In the genomic region with DNA sequence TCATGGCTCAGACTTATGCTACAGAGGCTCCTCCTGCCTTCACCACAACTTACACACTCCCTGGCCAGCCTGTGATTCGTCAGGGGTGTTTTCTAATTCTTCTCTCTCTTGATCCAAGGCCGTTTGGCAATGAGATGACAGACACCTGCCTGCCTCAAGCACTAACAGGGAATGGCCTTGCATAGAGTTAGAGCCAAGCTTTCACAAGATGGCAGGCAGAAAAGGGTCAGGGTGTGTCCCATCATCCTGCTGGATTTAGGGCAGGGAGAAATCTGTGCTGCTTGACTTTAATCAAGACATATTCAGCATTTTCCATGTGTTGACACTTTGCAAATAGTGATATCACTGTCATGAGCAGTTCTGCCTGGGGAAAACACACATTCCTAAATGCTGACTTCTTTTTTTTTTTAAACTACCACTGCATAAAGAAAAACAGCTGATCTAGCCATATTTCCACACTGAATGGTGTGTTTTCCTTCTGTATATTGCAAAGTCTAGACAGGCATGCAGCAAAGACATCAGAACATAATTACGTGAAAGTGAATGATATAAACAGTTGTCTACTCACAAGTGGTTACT, we compare ENCODE assay signal across 18 cellular contexts.
A peak's percentile ranks its signal among the peaks of the same experiment; 100 is the strongest.
DNase-seq lines count a peak whose midpoint lies in the region; ATAC-seq and TF ChIP-seq lines count a peak whose summit lies in the region.
"Had no signal": no experiment of that assay in that cellular context is flagged by ENCODE, and none has a peak within 500 bp of the region (broad histone marks: within the 10 kb centered on the region; RNA-seq: fewer than 3 reads in every experiment).

No MANE protein-coding gene starts in this region.

- WGBS in mammary epithelial cell (ENCODE audit: low coverage, missing lambda C conversion rate) = 47% methylated on average over 3 of the region's 3 CpGs
- WGBS in smooth muscle cell (ENCODE audit: low lambda C conversion rate) = 8% methylated on average over 3 of the region's 3 CpGs

- no peak for ATAC-seq in HG03457 (IDR thresholded peaks at IDR 0.05; ENCODE audit: unreplicated experiment)
- no peak for ATAC-seq in stimulated activated memory B cell treated with anti-CD40 and anti-IgM and Interleukin-4, amounts not matched to agents 10 μg/mL and 1 μg/mL and 100 μg/mL, for 72 hours
- ATAC-seq: activated T-helper 17 cell treated with anti-CD3 and anti-CD28 coated beads, Interleukin-2, amount 50 U/mL, for 72 hours; gastroesophageal sphincter; WTC11 had no signal

- H3K79me2 ChIP-seq in mammary epithelial cell (ENCODE audit: insufficient read depth, low read length) (no peaks in the 10 kb centered on the region), smooth muscle cell (ENCODE audit: low read depth) (no peaks in the 10 kb centered on the region)

- H3K4me1 Mint-ChIP-seq in HFFc6 (ENCODE audit: low read depth) (no peaks in the 10 kb centered on the region), glutamatergic neuron (ENCODE audit: low read depth, unreplicated experiment) (no peaks in the 10 kb centered on the region)
- no peaks in the 10 kb centered on the region for H3K4me1 Mint-ChIP-seq in stimulated activated memory B cell treated with anti-CD40 and anti-IgM and Interleukin-4, amounts not matched to agents 10 μg/mL and 1 μg/mL and 100 μg/mL, for 72 hours
- H3K4me1 Mint-ChIP-seq: activated T-helper 17 cell treated with anti-CD3 and anti-CD28 coated beads, Interleukin-2, amount 50 U/mL, for 72 hours had no signal

- H3K9me3 Mint-ChIP-seq in HFFc6 (no peaks in the 10 kb centered on the region), glutamatergic neuron (ENCODE audit: unreplicated experiment) (peaks cover 4% of the 10 kb centered on the region)
- H3K9me3 Mint-ChIP-seq in stimulated activated memory B cell treated with anti-CD40 and anti-IgM and Interleukin-4, amounts not matched to agents 10 μg/mL and 1 μg/mL and 100 μg/mL, for 72 hours = no peaks in the 10 kb centered on the region
- H3K9me3 Mint-ChIP-seq: activated T-helper 17 cell treated with anti-CD3 and anti-CD28 coated beads, Interleukin-2, amount 50 U/mL, for 72 hours; T-helper 2 cell treated with Interferon-gamma antibody and Interleukin-4, amounts not matched to agents 5 μg/mL and 100 μg/mL, for 36 hours had no signal

- in situ Hi-C loops in mammary epithelial cell (cut with MboI; ENCODE audit: low sequenced_read_pairs in 2 of 2) = loop anchor here (10.0 to 25.0 kb wide), 2 partner anchors 98 to 275 kb away; a partner anchor contains a TSS

- H3K27ac Mint-ChIP-seq in HFFc6 (no peak overlapping the region), glutamatergic neuron (ENCODE audit: unreplicated experiment) (no peak overlapping the region)
- no peak overlapping the region for H3K27ac Mint-ChIP-seq in stimulated activated memory B cell treated with anti-CD40 and anti-IgM and Interleukin-4, amounts not matched to agents 10 μg/mL and 1 μg/mL and 100 μg/mL, for 72 hours
- H3K27ac Mint-ChIP-seq: activated T-helper 17 cell treated with anti-CD3 and anti-CD28 coated beads, Interleukin-2, amount 50 U/mL, for 72 hours; T-helper 2 cell treated with Interferon-gamma antibody and Interleukin-4, amounts not matched to agents 5 μg/mL and 100 μg/mL, for 36 hours; WTC11 had no signal

- H3K4me3 ChIP-seq in mammary epithelial cell (replicated peaks in 1 of 3; ENCODE audit: insufficient read depth in 1 of 3, low read depth in 2 of 3, low read length in 3 of 3) = no peak overlapping the region
- no peak overlapping the region for H3K4me3 ChIP-seq in right atrium auricular region
- no peak overlapping the region for H3K4me3 ChIP-seq in smooth muscle cell
- H3K4me3 ChIP-seq: gastroesophageal sphincter, testis had no signal

- H3K4me3 Mint-ChIP-seq in HFFc6 (no peak overlapping the region), glutamatergic neuron (ENCODE audit: unreplicated experiment) (no peak overlapping the region)
- no peak overlapping the region for H3K4me3 Mint-ChIP-seq in stimulated activated memory B cell treated with anti-CD40 and anti-IgM and Interleukin-4, amounts not matched to agents 10 μg/mL and 1 μg/mL and 100 μg/mL, for 72 hours
- H3K4me3 Mint-ChIP-seq: activated T-helper 17 cell treated with anti-CD3 and anti-CD28 coated beads, Interleukin-2, amount 50 U/mL, for 72 hours; T-helper 2 cell treated with Interferon-gamma antibody and Interleukin-4, amounts not matched to agents 5 μg/mL and 100 μg/mL, for 36 hours; WTC11 had no signal

- H3K27me3 Mint-ChIP-seq in HFFc6 (ENCODE audit: insufficient read depth) (peaks cover 36% of the 10 kb centered on the region), glutamatergic neuron (ENCODE audit: unreplicated experiment) (peaks cover 11% of the 10 kb centered on the region)
- no peaks in the 10 kb centered on the region for H3K27me3 Mint-ChIP-seq in stimulated activated memory B cell treated with anti-CD40 and anti-IgM and Interleukin-4, amounts not matched to agents 10 μg/mL and 1 μg/mL and 100 μg/mL, for 72 hours

- no TSS peak for BruUV-seq in mammary epithelial cell (replicated peaks; lab: Mats Ljungman, UMichigan)

- H3K27me3 ChIP-seq in mammary epithelial cell (ENCODE audit: insufficient read depth, low read length) = no peaks in the 10 kb centered on the region
- no peaks in the 10 kb centered on the region for H3K27me3 ChIP-seq in right atrium auricular region
- H3K27me3 ChIP-seq in smooth muscle cell (ENCODE audit: low read depth) = no peaks in the 10 kb centered on the region
- H3K27me3 ChIP-seq: gastroesophageal sphincter, testis had no signal

- CTCF ChIA-PET in mammary epithelial cell (lab: Charles Lee; ENCODE audit: low non-redundant PET) = interaction anchor here (0.6 kb wide), 1 partner anchor 634 kb away, joined by 3 read pairs; no protein-coding TSS in a partner anchor

- dilution Hi-C loops in mammary epithelial cell (cut with HindIII; ENCODE audit: low sequenced_read_pairs) = loop anchor here (25.0 kb wide), 2 partner anchors 177 to 523 kb away; no protein-coding TSS in a partner anchor

- H3K4me2 ChIP-seq in mammary epithelial cell (ENCODE audit: insufficient read depth, low read depth, low read length) (no peak overlapping the region), smooth muscle cell (peak overlapping the region; percentile 64)

- peaks cover 12% of the 10 kb centered on the region for H3F3A ChIP-seq in smooth muscle cell (ENCODE audit: low read depth)

- H3K36me3 Mint-ChIP-seq in HFFc6 (ENCODE audit: low read depth) = no peaks in the 10 kb centered on the region
- H3K36me3 Mint-ChIP-seq in glutamatergic neuron (ENCODE audit: unreplicated experiment) = peaks cover 6% of the 10 kb centered on the region
- H3K36me3 Mint-ChIP-seq in stimulated activated memory B cell treated with anti-CD40 and anti-IgM and Interleukin-4, amounts not matched to agents 10 μg/mL and 1 μg/mL and 100 μg/mL, for 72 hours = no peaks in the 10 kb centered on the region

- no peak overlapping the region for H2AFZ ChIP-seq in mammary epithelial cell (ENCODE audit: low read depth, low read length)
- H2AFZ ChIP-seq in smooth muscle cell (ENCODE audit: low read depth) = no peak overlapping the region

- TF ChIP-seq CTCF in HFFc6 (IDR thresholded peaks at IDR 0.05) (no peak), mammary epithelial cell (conservative IDR thresholded peaks at IDR 0.05 in 1 of 2, IDR thresholded peaks at IDR 0.05 in 1 of 2; ENCODE audit: extremely low read depth in 1 of 2, insufficient read depth in 1 of 2, low read depth in 1 of 2, low read length in 2 of 2) (no peak), right atrium auricular region (IDR thresholded peaks at IDR 0.05) (no peak), smooth muscle cell (IDR thresholded peaks at IDR 0.05; ENCODE audit: borderline replicate concordance, insufficient read depth, poor library complexity, severe bottlenecking) (no peak), glutamatergic neuron (IDR thresholded peaks at IDR 0.05; ENCODE audit: partially characterized antibody, unreplicated experiment) (no peak)

- H3K27ac ChIP-seq in mammary epithelial cell (ENCODE audit: insufficient read depth, low read depth, low read length) (no peak overlapping the region), right atrium auricular region (no peak overlapping the region), smooth muscle cell (ENCODE audit: low read depth) (peak overlapping the region; percentile 83)
- H3K27ac ChIP-seq: gastroesophageal sphincter, testis had no signal

- H3K9me3 ChIP-seq in mammary epithelial cell (replicated peaks; ENCODE audit: insufficient read depth, low read length) (peaks cover 2% of the 10 kb centered on the region), right atrium auricular region (no peaks in the 10 kb centered on the region), smooth muscle cell (replicated peaks; ENCODE audit: low read depth) (no peaks in the 10 kb centered on the region)
- H3K9me3 ChIP-seq: testis had no signal

- H3K36me3 ChIP-seq in mammary epithelial cell (ENCODE audit: insufficient read depth, low read length) (no peaks in the 10 kb centered on the region), right atrium auricular region (no peaks in the 10 kb centered on the region), smooth muscle cell (ENCODE audit: low read depth) (no peaks in the 10 kb centered on the region)
- H3K36me3 ChIP-seq: gastroesophageal sphincter had no signal

- intact Hi-C loops in mammary epithelial cell (cut with micrococcal nuclease) = no loop called here

- H4K20me1 ChIP-seq in mammary epithelial cell (ENCODE audit: insufficient read depth, low read length) = no peaks in the 10 kb centered on the region
- no peaks in the 10 kb centered on the region for H4K20me1 ChIP-seq in smooth muscle cell (ENCODE audit: low read depth)

- H3K4me1 ChIP-seq in mammary epithelial cell (ENCODE audit: insufficient read depth, low read length) = no peaks in the 10 kb centered on the region
- H3K4me1 ChIP-seq in right atrium auricular region = peaks cover 0 to 4% of the 10 kb centered on the region in 2 donors
- H3K4me1 ChIP-seq in smooth muscle cell (ENCODE audit: low read depth) = no peaks in the 10 kb centered on the region
- H3K4me1 ChIP-seq: gastroesophageal sphincter had no signal

- H3K9ac ChIP-seq in mammary epithelial cell (ENCODE audit: insufficient read depth, low read length) = no peak overlapping the region
- H3K9ac ChIP-seq in smooth muscle cell (ENCODE audit: low read depth) = peak overlapping the region; percentile 30

- DNase-seq in HFFc6 = peak; percentile 11
- peak; percentile 31 for DNase-seq in mammary epithelial cell
- peak; percentile 50 for DNase-seq in right atrium auricular region (ENCODE audit: low spot score)
- DNase-seq in smooth muscle cell (lab: John Stamatoyannopoulos, UW; ENCODE audit: unreplicated experiment) = no peak
- DNase-seq in activated T-cell treated with anti-CD3 and anti-CD28 coated beads, Interleukin-2, amount 50 U/mL, for 1 hour = no peak
- DNase-seq in glutamatergic neuron = no peak
- DNase-seq: KG1; NCI-H2029 treated with DMSO at 0.1 percent for 48 hours; NCI-H510A; small intestine; stimulated activated CD8-positive, alpha-beta memory T cell treated with anti-CD3 and anti-CD28 coated beads, Interleukin-4, amount 100 ng/mL, for 48 hours; testis had no signal

Comparison
In these comparisons a context has a peak if more than half of its experiments do, and no peak if none do; other contexts are left out.
1. DNase-seq: peak in HFFc6 (single experiment), mammary epithelial cell (single experiment) and right atrium auricular region (single experiment); none in smooth muscle cell (single experiment), activated T-cell treated with anti-CD3 and anti-CD28 coated beads, Interleukin-2, amount 50 U/mL, for 1 hour (single experiment) and glutamatergic neuron (single experiment).